19 cellular contexts compared by ENCODE assay signal in the genomic region with DNA sequence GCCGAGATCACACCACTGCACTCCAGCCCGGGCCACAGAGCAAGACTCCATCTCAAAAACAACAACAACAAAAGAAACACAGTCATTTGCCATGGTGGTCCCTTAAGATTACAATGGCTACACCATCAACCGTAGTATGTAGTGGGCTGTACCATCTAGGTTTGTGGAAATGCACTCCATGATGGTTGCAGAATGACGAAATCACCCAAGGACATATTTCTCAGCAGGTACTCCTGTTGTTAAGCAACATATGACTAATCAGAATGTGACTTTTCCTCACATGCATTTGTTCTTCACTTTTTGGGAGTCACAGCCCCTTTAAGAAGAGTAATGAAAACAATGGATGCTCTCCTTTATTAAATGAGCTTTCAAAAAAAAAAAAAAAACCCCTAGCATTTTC. TPM values are rescaled to one million over a fixed set of nuclear protein-coding genes. Genes with fewer than 3 reads are reported as not detected.
A peak's percentile ranks its signal among the peaks of the same experiment; 100 is the strongest.
DNase-seq lines count a peak whose midpoint lies in the region; ATAC-seq, FAIRE-seq and TF ChIP-seq lines count a peak whose summit lies in the region.
"Had no signal": no experiment of that assay in that cellular context is flagged by ENCODE, and none has a peak within 500 bp of the region (broad histone marks: within the 10 kb centered on the region; RNA-seq: fewer than 3 reads in every experiment).

No MANE protein-coding gene starts in this region.

- no peak for TF ChIP-seq RAD21 in GM12878 (IDR thresholded peaks at IDR 0.05; ENCODE audit: insufficient read depth, low read depth, low read length)

- H4K20me1 ChIP-seq in GM12878 (ENCODE audit: control insufficient read depth, insufficient read depth): no peaks in the 10 kb centered on the region

- DNase-seq in DMS53 (lab: John Stamatoyannopoulos, UW): peak; percentile 8
- no peak for DNase-seq in DMS53 treated with DMSO at 0.1 percent for 48 hours (lab: John Stamatoyannopoulos, UW; ENCODE audit: unreplicated experiment)
- no peak for DNase-seq in GM12878 (ENCODE audit: low read depth, low spot score)
- peak; percentile 60 for DNase-seq in kidney tubule cell (ENCODE audit: low spot score)
- no peak for DNase-seq in transverse colon
- DNase-seq in stimulated activated CD4-positive, alpha-beta T cell treated with anti-CD3 and anti-CD28 coated beads, Interleukin-4, amount 100 ng/mL, for 1 hour: no peak
- DNase-seq in spleen: no peak
- DNase-seq: activated CD4-positive, alpha-beta T cell treated with anti-CD3 and anti-CD28 coated beads for 1 hour; activated gamma-delta T cell; anterior cingulate cortex; DMS79; islet precursor cell; Kasumi-1; NCI-H1694; NK-92 treated with Interleukin-12 subunit alpha and Interleukin-12 subunit beta, amount 100 ng/mL, for 24 hours; stimulated activated CD4-positive, alpha-beta T cell treated with anti-CD3 and anti-CD28 coated beads, Interleukin-4, amount 100 ng/mL, for 4 hours had no signal

- H3K9ac ChIP-seq in GM12878 (ENCODE audit: control insufficient read depth, insufficient read depth, low read length): no peak overlapping the region
- H3K9ac ChIP-seq: BLaER1 treated with 17β-estradiol and CSF1 and Interleukin-3, amounts not matched to agents 10 nM and 100 nM had no signal

- H2AFZ ChIP-seq in GM12878 (ENCODE audit: control insufficient read depth, low read depth, low read length): no peak overlapping the region

- 19% methylated on average over 4 of the region's 4 CpGs for WGBS in GM12878 (ENCODE audit: insufficient coverage, insufficient replicate concordance, low lambda C conversion rate, missing lambda C conversion rate)
- whole genome bisulfite sequencing in transverse colon (ENCODE audit: low coverage in 1 of 2), 2 donors: 88% methylated on average over 4 of the region's 4 CpGs; no CpG with 5 or more reads in 1 of the 2 donors
- WGBS in spleen, 5 donors: 74 to 95% (median 86%) methylated on average over 4 of the region's 4 CpGs

- H3K79me2 ChIP-seq in GM12878 (ENCODE audit: control insufficient read depth, insufficient read depth, low read length): no peaks in the 10 kb centered on the region

- CTCF ChIA-PET in GM12878 (lab: Yijun Ruan, JAX): interaction anchor here (1.0 kb wide), 1 partner anchor 23 kb away, joined by 3 read pairs; no protein-coding TSS in a partner anchor

- no peaks in the 10 kb centered on the region for H3K9me3 ChIP-seq in GM12878 (replicated peaks; ENCODE audit: control insufficient read depth, insufficient read depth, low read length)
- H3K9me3 ChIP-seq in transverse colon: no peaks in the 10 kb centered on the region
- no peaks in the 10 kb centered on the region for H3K9me3 ChIP-seq in spleen

- TF ChIP-seq CTCF in GM12878 (IDR thresholded peaks at IDR 0.05 in 2 of 3, conservative IDR thresholded peaks at IDR 0.05 in 1 of 3; ENCODE audit: control insufficient read depth in 2 of 3, extremely low read depth in 1 of 3, insufficient read depth in 1 of 3, low read depth in 3 of 3, low read length in 3 of 3) (no peak), transverse colon (IDR thresholded peaks at IDR 0.05) (no peak), spleen (IDR thresholded peaks at IDR 0.05 in 8 of 11, conservative IDR thresholded peaks at IDR 0.05 in 3 of 11) (no peak)

- RAD21 ChIA-PET in GM12878 (lab: Charles Lee; ENCODE audit: unreplicated experiment): interaction anchor here (0.9 to 1.2 kb wide), 2 partner anchors 9 to 109 kb away, joined by 3 to 6 read pairs; no protein-coding TSS in a partner anchor

- intact Hi-C loops in GM12878 (cut with micrococcal nuclease; ENCODE audit: unreplicated experiment): no loop called here
- intact Hi-C loops in transverse colon (cut with DNase I; ENCODE audit: low total_unique reads): no loop called here
- intact Hi-C loops in spleen (cut with DNase I; ENCODE audit: low total_unique reads): no loop called here

- SMC1A ChIA-PET in GM12878 (lab: Charles Lee; ENCODE audit: uncharacterized antibody, unreplicated experiment): interaction anchor here (0.5 to 1.6 kb wide), 5 partner anchors 9 to 59 kb away, joined by 3 to 6 read pairs (median 3); no protein-coding TSS in a partner anchor

- no peaks in the 10 kb centered on the region for H3K36me3 ChIP-seq in GM12878 (ENCODE audit: control insufficient read depth in 2 of 2, insufficient read depth in 2 of 2, low read length in 1 of 2)
- H3K36me3 ChIP-seq in transverse colon: no peaks in the 10 kb centered on the region
- H3K36me3 ChIP-seq in spleen: no peaks in the 10 kb centered on the region

- no peak for FAIRE-seq in GM12878 (lab: Jason Lieb, UNC)

- no peak overlapping the region for H3K4me3 ChIP-seq in GM12878
- H3K4me3 ChIP-seq in transverse colon: no peak overlapping the region
- no peak overlapping the region for H3K4me3 ChIP-seq in spleen
- H3K4me3 ChIP-seq: BLaER1 treated with 17β-estradiol and CSF1 and Interleukin-3, amounts not matched to agents 10 nM and 100 nM had no signal

- H3K4me1 ChIP-seq in GM12878 (ENCODE audit: control insufficient read depth, insufficient read depth, low read length): no peaks in the 10 kb centered on the region
- H3K4me1 ChIP-seq in transverse colon: peaks cover 6 to 81% (median 40%) of the 10 kb centered on the region in 4 donors
- peaks cover 0 to 11% (median 0%) of the 10 kb centered on the region in 6 donors for H3K4me1 ChIP-seq in spleen

- BruUV-seq in GM12878 (replicated peaks; lab: Mats Ljungman, UMichigan): no TSS peak

- H3K27me3 ChIP-seq in GM12878 (replicated peaks in 1 of 2; ENCODE audit: control insufficient read depth in 2 of 2, insufficient read depth in 2 of 2, low read length in 1 of 2) (no peaks in the 10 kb centered on the region), transverse colon (no peaks in the 10 kb centered on the region), spleen (replicated peaks in 1 of 7) (no peaks in the 10 kb centered on the region)
- H3K27me3 ChIP-seq: BLaER1 treated with 17β-estradiol and CSF1 and Interleukin-3, amounts not matched to agents 10 nM and 100 nM had no signal

- in situ Hi-C loops in GM12878 (cut with MboI): no loop called here
- in situ Hi-C loops in transverse colon (cut with MboI; ENCODE audit: low pct_ligation_motif_present in 1 of 4, low pct_unique_long_range_greater_than_20kb in 1 of 4, low sequenced_read_pairs in 3 of 4): no loop called here

- TF ChIP-seq EP300 in GM12878 (IDR thresholded peaks at IDR 0.05; ENCODE audit: borderline replicate concordance in 1 of 2, control insufficient read depth in 1 of 2, low read depth in 2 of 2, low read length in 2 of 2): no peak
- no peak for TF ChIP-seq EP300 in transverse colon (IDR thresholded peaks at IDR 0.05; ENCODE audit: low read depth)

- H3K27ac ChIP-seq in GM12878 (ENCODE audit: control insufficient read depth, insufficient read depth) (no peak overlapping the region), transverse colon (peak overlapping the region; percentile 37 to 59 (median 54)), spleen (peak overlapping the region in 2 of 8 donors; percentile 51 to 73)
- H3K27ac ChIP-seq: 22Rv1; BLaER1 treated with 17β-estradiol and CSF1 and Interleukin-3, amounts not matched to agents 10 nM and 100 nM had no signal

- H3K4me2 ChIP-seq in GM12878 (ENCODE audit: control insufficient read depth, insufficient read depth): no peak overlapping the region
- H3K4me2 ChIP-seq: BLaER1 treated with 17β-estradiol and CSF1 and Interleukin-3, amounts not matched to agents 10 nM and 100 nM had no signal

- POLR2A ChIA-PET in GM12878 (lab: Charles Lee): interaction anchor here (0.6 to 0.9 kb wide), 2 partner anchors 16 to 20 kb away, joined by 3 read pairs; no protein-coding TSS in a partner anchor

- ATAC-seq in GM12878 (peak; percentile 22; the same call in 1 of the 3 replicates), SK-N-SH treated with all-trans-retinoic acid at 6 μM for 48 hours (no peak)

- TF ChIP-seq POLR2A in GM12878 (IDR thresholded peaks at IDR 0.05; ENCODE audit: low read depth, low read length): no peak
- no peak for TF ChIP-seq POLR2A in transverse colon (IDR thresholded peaks at IDR 0.05)
- no peak for TF ChIP-seq POLR2A in spleen (IDR thresholded peaks at IDR 0.05)

TF ChIP-seq in GM12878, 131 proteins besides CTCF, POLR2A, EP300 and RAD21 (continues in another document):
- TF ChIP-seq TAF1 (IDR thresholded peaks at IDR 0.05; ENCODE audit: borderline replicate concordance, low read depth, low read length): no peak

RNA-seq across cellular contexts. Expression of a gene that starts 11.0 kb away (rescaled TPM):
- total RNA-seq in GM12878 (2013; cell fraction: nucleolus; rRNA removed): 16.7 and 47.2 TPM in 2 replicates
- 0.65 and 0.68 TPM in 2 replicates for total RNA-seq in GM12878 (2014; rRNA removed)
- 0.64 and 1.8 TPM in 2 replicates for total RNA-seq in GM12878 (2014; rRNA removed; fragmentation: Illumina TruSeq; extraction: Trizol)
- 1.5 and 1.9 TPM in 2 replicates for total RNA-seq in GM12878 (2021)
- 0.17 TPM for polyA plus RNA-seq in GM12878 (2011; ENCODE audit: low read depth)
- 0.33 and 0.43 TPM in 2 replicates for polyA plus RNA-seq in GM12878 (2011; rRNA removed)
- 0.35 and 0.39 TPM in 2 replicates for polyA plus RNA-seq in GM12878 (2011; cell fraction: cytosol; rRNA removed)
- 0.99 and 2.1 TPM in 2 replicates for polyA plus RNA-seq in GM12878 (2011; cell fraction: nucleus; rRNA removed)
- polyA plus RNA-seq in GM12878 (2012): 0.12 and 0.28 TPM in 2 replicates
- 0.48 and 1.2 TPM in 2 replicates for polyA plus RNA-seq in GM12878 (2014; fragmentation: Illumina TruSeq; extraction: Trizol)
- under 1 TPM; 0.22 to 0.71 TPM for polyA plus RNA-seq in GM12878 (2014; fragmentation: Nextera tagmentation; extraction: Ambion mirVana)
- polyA plus RNA-seq in GM12878 (2014; rRNA removed): 0.66 and 1.0 TPM in 2 replicates
- polyA plus RNA-seq in GM12878 (2016; fragmentation: Nextera tagmentation; extraction: Ambion mirVana): 1 to 10 TPM in 1 of 2 experiments, under 1 TPM in 1; 0.68 to 1.4 TPM
- 0.37 and 1.3 TPM in 2 replicates for polyA minus RNA-seq in GM12878 (2011; rRNA and poly(A)+ RNA removed)
- polyA minus RNA-seq in GM12878 (2011; cell fraction: cytosol; rRNA and poly(A)+ RNA removed): 0.53 and 0.62 TPM in 2 replicates
- polyA minus RNA-seq in GM12878 (2011; cell fraction: nucleus; rRNA and poly(A)+ RNA removed): 0.36 and 0.77 TPM in 2 replicates
- 100 to 1,000 TPM; 146 to 192 (median 156) TPM for total RNA-seq in transverse colon
- 10 to 100 TPM; 13.6 to 65.3 (median 24.3) TPM for total RNA-seq in spleen
- polyA plus RNA-seq in spleen: 1 to 10 TPM; 1.4 to 2.3 (median 1.6) TPM

Comparison
In these comparisons a context has a peak if more than half of its experiments do, and no peak if none do; other contexts are left out.
1. DNase-seq: peak in DMS53 (single experiment) and kidney tubule cell (single experiment); none in DMS53 treated with DMSO at 0.1 percent for 48 hours (single experiment), GM12878 (single experiment), transverse colon (single experiment), stimulated activated CD4-positive, alpha-beta T cell treated with anti-CD3 and anti-CD28 coated beads, Interleukin-4, amount 100 ng/mL, for 1 hour (single experiment) and spleen (single experiment).